In the genomic region with DNA sequence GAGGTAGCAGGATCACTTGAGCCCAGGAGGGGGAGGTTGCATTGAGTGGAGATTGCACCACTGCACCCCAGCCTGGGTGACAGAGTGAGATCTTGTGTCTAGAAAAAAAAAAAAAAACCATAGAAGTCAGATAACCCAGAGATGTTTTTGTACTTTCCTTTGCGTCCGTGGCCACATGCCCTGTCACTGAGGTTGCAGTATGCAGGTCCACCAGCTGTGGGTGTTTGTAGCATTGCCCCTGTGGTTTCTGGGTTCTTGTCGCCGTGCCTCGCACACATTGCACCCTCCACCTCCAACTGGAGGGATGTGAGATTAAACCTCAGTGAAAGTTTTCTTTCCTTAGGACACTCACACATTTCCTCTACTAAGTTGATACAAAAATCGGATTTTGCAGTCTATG, we compare ENCODE assay signal across 15 cellular contexts.
A peak's percentile ranks its signal among the peaks of the same experiment; 100 is the strongest.
DNase-seq lines count a peak whose midpoint lies in the region; ATAC-seq and TF ChIP-seq lines count a peak whose summit lies in the region.
"Had no signal": no experiment of that assay in that cellular context is flagged by ENCODE, and none has a peak within 500 bp of the region (broad histone marks: within the 10 kb centered on the region; RNA-seq: fewer than 3 reads in every experiment).

No MANE protein-coding gene starts in this region.

- H3K4me3 ChIP-seq in CD8-positive, alpha-beta T cell (ENCODE audit: low read depth, low read length), result no peak overlapping the region
- H3K4me3 ChIP-seq: sigmoid colon had no signal

- H3K27ac Mint-ChIP-seq in CD8-positive, alpha-beta T cell, result peak overlapping the region; percentile 85
- H3K27ac Mint-ChIP-seq in activated naive CD4-positive, alpha-beta T cell treated with anti-CD3 and anti-CD28 coated beads, Interleukin-2, amount 50 U/mL, for 24 hours, result peak overlapping the region; percentile 84

- no peaks in the 10 kb centered on the region for H3K27me3 ChIP-seq in CD8-positive, alpha-beta T cell (ENCODE audit: insufficient read depth, low read length)
- H3K27me3 ChIP-seq: BE2C, sigmoid colon had no signal

- no peaks in the 10 kb centered on the region for H3K27me3 Mint-ChIP-seq in CD8-positive, alpha-beta T cell (ENCODE audit: low read depth)
- H3K27me3 Mint-ChIP-seq in activated naive CD4-positive, alpha-beta T cell treated with anti-CD3 and anti-CD28 coated beads, Interleukin-2, amount 50 U/mL, for 24 hours, result no peaks in the 10 kb centered on the region

- peaks cover 8% of the 10 kb centered on the region for H3K36me3 ChIP-seq in CD8-positive, alpha-beta T cell (ENCODE audit: insufficient read depth, low read length)

- H3K9me3 Mint-ChIP-seq in CD8-positive, alpha-beta T cell, result no peaks in the 10 kb centered on the region
- no peaks in the 10 kb centered on the region for H3K9me3 Mint-ChIP-seq in activated naive CD4-positive, alpha-beta T cell treated with anti-CD3 and anti-CD28 coated beads, Interleukin-2, amount 50 U/mL, for 24 hours

- H3K36me3 Mint-ChIP-seq in CD8-positive, alpha-beta T cell, result peaks cover 50% of the 10 kb centered on the region
- peaks cover 10% of the 10 kb centered on the region for H3K36me3 Mint-ChIP-seq in activated naive CD4-positive, alpha-beta T cell treated with anti-CD3 and anti-CD28 coated beads, Interleukin-2, amount 50 U/mL, for 24 hours

- CTCF ChIA-PET in CD8-positive, alpha-beta T cell (lab: Charles Lee), result no interaction called here

- intact Hi-C loops in CD8-positive, alpha-beta T cell (cut with DNase I, micrococcal nuclease), result loop anchor here (5.0 to 10.0 kb wide), 2 partner anchors 201 to 343 kb away; a partner anchor contains a TSS

- POLR2A ChIA-PET in CD8-positive, alpha-beta T cell (lab: Charles Lee), result interaction anchor here (0.6 to 1.8 kb wide), 4 partner anchors 11 to 124 kb away, joined by 3 to 4 read pairs (median 4); no protein-coding TSS in a partner anchor

- peak overlapping the region; percentile 51 for H3K4me3 Mint-ChIP-seq in CD8-positive, alpha-beta T cell
- peak overlapping the region; percentile 21 for H3K4me3 Mint-ChIP-seq in activated naive CD4-positive, alpha-beta T cell treated with anti-CD3 and anti-CD28 coated beads, Interleukin-2, amount 50 U/mL, for 24 hours

- ATAC-seq in CD8-positive, alpha-beta T cell, result peak; percentile 92
- ATAC-seq in GM19023 (IDR thresholded peaks at IDR 0.05; ENCODE audit: unreplicated experiment), result no peak
- ATAC-seq in HG02642 (IDR thresholded peaks at IDR 0.05; ENCODE audit: poor library complexity, unreplicated experiment), result no peak
- ATAC-seq: SK-N-SH treated with all-trans-retinoic acid at 6 μM for 48 hours had no signal

- peaks cover 74% of the 10 kb centered on the region for H3K4me1 Mint-ChIP-seq in CD8-positive, alpha-beta T cell (ENCODE audit: low read depth)
- peaks cover 82% of the 10 kb centered on the region for H3K4me1 Mint-ChIP-seq in activated naive CD4-positive, alpha-beta T cell treated with anti-CD3 and anti-CD28 coated beads, Interleukin-2, amount 50 U/mL, for 24 hours

- peaks cover 61% of the 10 kb centered on the region for H3K4me1 ChIP-seq in CD8-positive, alpha-beta T cell (ENCODE audit: insufficient read depth, low read length)
- H3K4me1 ChIP-seq: BE2C had no signal

- DNase-seq in CD8-positive, alpha-beta T cell, result peak; percentile 48 to 86 (median 70)
- peak; percentile 21 to 25 for DNase-seq in activated CD4-positive, alpha-beta T cell treated with anti-CD3 and anti-CD28 coated beads, Interleukin-2, amount 50 U/mL, for 4 hours
- peak; percentile 40 for DNase-seq in stimulated activated CD8-positive, alpha-beta memory T cell treated with anti-CD3 and anti-CD28 coated beads, Interleukin-12 subunit alpha, Interleukin-12 subunit beta, amount 100 ng/mL, for 1 hour (ENCODE audit: low read depth)
- no peak for DNase-seq in SIG-M5 (lab: John Stamatoyannopoulos, UW)
- DNase-seq in DMS153 treated with DMSO at 0.1 percent for 48 hours (lab: John Stamatoyannopoulos, UW; ENCODE audit: unreplicated experiment), result no peak
- DNase-seq: anterior cingulate cortex, BE2C, NCI-H524 treated with DMSO at 0.1 percent for 48 hours, sigmoid colon, trophoblast cell had no signal

- TF ChIP-seq CTCF in CD8-positive, alpha-beta T cell (IDR thresholded peaks at IDR 0.05), result peak; percentile 26

- no peaks in the 10 kb centered on the region for H3K9me3 ChIP-seq in CD8-positive, alpha-beta T cell (ENCODE audit: low read length)
- H3K9me3 ChIP-seq: BE2C, sigmoid colon had no signal

- no peak overlapping the region for H3K27ac ChIP-seq in CD8-positive, alpha-beta T cell (ENCODE audit: low read depth, low read length)
- H3K27ac ChIP-seq: epithelial cell of prostate, sigmoid colon had no signal

Comparison
In these comparisons a context has a peak if more than half of its experiments do, and no peak if none do; other contexts are left out.
1. DNase-seq: peak in CD8-positive, alpha-beta T cell (7 of 7), activated CD4-positive, alpha-beta T cell treated with anti-CD3 and anti-CD28 coated beads, Interleukin-2, amount 50 U/mL, for 4 hours (2 of 2) and stimulated activated CD8-positive, alpha-beta memory T cell treated with anti-CD3 and anti-CD28 coated beads, Interleukin-12 subunit alpha, Interleukin-12 subunit beta, amount 100 ng/mL, for 1 hour (single experiment); none in SIG-M5 (single experiment) and DMS153 treated with DMSO at 0.1 percent for 48 hours (single experiment).